1 cellular context compared by ENCODE assay signal in the genomic region with DNA sequence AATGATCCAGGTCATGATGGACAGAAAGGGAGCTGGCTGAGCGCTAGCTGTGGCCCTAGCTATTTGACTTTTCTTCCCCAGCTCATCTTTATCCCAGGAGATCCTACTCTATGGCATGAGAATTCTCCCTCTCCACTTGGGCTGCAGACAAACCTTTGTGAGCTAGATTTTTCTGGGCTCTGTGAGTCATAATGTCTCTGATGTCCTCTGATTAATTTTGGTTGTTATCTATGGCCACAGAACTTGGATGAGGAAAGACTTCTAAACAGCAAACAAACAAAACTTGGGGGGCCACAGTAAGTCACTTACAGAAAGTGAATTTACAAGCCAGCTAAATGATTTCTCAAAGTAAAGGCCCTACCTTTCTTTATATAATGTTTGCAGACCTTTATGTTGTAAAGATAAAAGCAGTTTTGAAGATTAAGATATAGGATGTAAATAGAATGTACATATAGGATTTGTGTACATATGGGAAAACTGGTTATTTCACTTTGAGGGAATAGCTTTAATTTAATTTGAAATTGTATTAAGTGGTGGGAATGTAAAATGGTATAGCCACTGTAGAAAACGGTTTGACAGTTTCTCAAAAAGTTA.
TF ChIP-seq lines count a peak whose summit lies in the region.

No MANE protein-coding gene starts in this region.

TF ChIP-seq in K562, 482 proteins besides CTCF, POLR2A, EP300 and RAD21 (continued from another document):
- TF ChIP-seq, protein P1, sequence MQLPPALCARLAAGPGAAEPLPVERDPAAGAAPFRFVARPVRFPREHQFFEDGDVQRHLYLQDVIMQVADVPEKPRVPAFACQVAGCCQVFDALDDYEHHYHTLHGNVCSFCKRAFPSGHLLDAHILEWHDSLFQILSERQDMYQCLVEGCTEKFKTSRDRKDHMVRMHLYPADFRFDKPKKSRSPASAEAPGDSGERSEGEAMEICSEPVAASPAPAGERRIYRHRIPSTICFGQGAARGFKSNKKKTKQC (CRISPR knock-in tag; IDR thresholded peaks at IDR 0.05): no peak
- 0 out of 2 replicates have a peak, but pooled peaks have one; percentile 12 for TF ChIP-seq CBFA2T2 (conservative IDR thresholded peaks at IDR 0.05)
- TF ChIP-seq MXI1 (IDR thresholded peaks at IDR 0.05; ENCODE audit: low read depth, low read length): no peak
- no peak for TF ChIP-seq FOXK2 (conservative IDR thresholded peaks at IDR 0.05 in 1 of 2, IDR thresholded peaks at IDR 0.05 in 1 of 2; ENCODE audit: low read depth in 2 of 2)
- TF ChIP-seq ARID1B (IDR thresholded peaks at IDR 0.05): peak; percentile 39; the same call in 1 of the 2 replicates
- peak; percentile 46 for TF ChIP-seq CBFA2T3 (IDR thresholded peaks at IDR 0.05)
TF ChIP-seq in K562: peak in this region for 3.
